Comparison of ENCODE assay signal across 8 cellular contexts in the genomic region with DNA sequence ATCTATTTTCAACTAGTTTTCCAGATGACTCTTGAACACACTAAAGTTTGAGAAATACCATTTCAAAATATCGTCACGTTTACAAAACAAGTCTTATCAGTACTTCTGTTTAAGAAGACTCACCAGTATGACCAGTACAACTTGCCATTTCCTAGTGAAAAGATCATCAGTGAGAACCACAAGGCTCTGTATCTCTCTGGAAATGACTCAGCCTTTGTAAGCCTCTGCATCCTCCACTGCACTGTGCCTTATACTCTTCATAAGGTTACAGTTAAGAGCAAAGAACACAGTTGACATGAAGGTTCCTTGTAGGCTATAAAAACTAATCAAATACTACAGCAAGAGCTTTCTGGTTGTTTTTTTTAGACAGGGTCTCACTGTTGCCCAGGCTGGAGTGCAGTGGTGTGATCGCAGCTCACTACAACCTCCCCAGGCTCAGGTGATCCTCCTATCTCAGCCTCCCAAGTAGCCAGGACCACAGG. TPM values are rescaled to one million over a fixed set of nuclear protein-coding genes. Genes with fewer than 3 reads are reported as not detected.
DNase-seq lines count a peak whose midpoint lies in the region; ATAC-seq lines count a peak whose summit lies in the region.
"Had no signal": no experiment of that assay in that cellular context is flagged by ENCODE, and none has a peak within 500 bp of the region (broad histone marks: within the 10 kb centered on the region; RNA-seq: fewer than 3 reads in every experiment).

No MANE protein-coding gene starts in this region.

- no peaks in the 10 kb centered on the region for H3K27me3 ChIP-seq in SJCRH30

- no peaks in the 10 kb centered on the region for H3K4me1 ChIP-seq in SJCRH30

- no peak overlapping the region for H3K4me3 ChIP-seq in SJCRH30

- peaks cover 65% of the 10 kb centered on the region for H3K36me3 ChIP-seq in SJCRH30

- DNase-seq in OCI-M2 (lab: John Stamatoyannopoulos, UW; ENCODE audit: unreplicated experiment), result peak; percentile 81
- DNase-seq in glomerular visceral epithelial cell (ENCODE audit: extremely low spot score), result peak; percentile 63
- DNase-seq in NCI-H524 treated with DMSO at 0.1 percent for 48 hours (lab: John Stamatoyannopoulos, UW), result no peak
- DNase-seq in NCI-H524 (lab: John Stamatoyannopoulos, UW), result no peak
- no peak for DNase-seq in SJCRH30

- no peaks in the 10 kb centered on the region for H3K9me3 ChIP-seq in SJCRH30 (replicated peaks)

- ATAC-seq in GM18867 (IDR thresholded peaks at IDR 0.05; ENCODE audit: unreplicated experiment), result peak; percentile 97
- ATAC-seq in HG02588 (IDR thresholded peaks at IDR 0.05; ENCODE audit: unreplicated experiment), result peak; percentile 95

- H3K27ac ChIP-seq in SJCRH30, result no peak overlapping the region

RNA-seq across cellular contexts. Expression of gene VTI1B, which starts 5.7 kb away (rescaled TPM):
- total RNA-seq in SJCRH30 (2014; rRNA removed; shearing (Covaris generic)), result 34.7 and 35.3 TPM in 2 replicates

RNA-seq across cellular contexts. Expression of gene RDH11, which starts 15.4 kb away (rescaled TPM):
- 71.9 and 77.0 TPM in 2 replicates for total RNA-seq in SJCRH30 (2014; rRNA removed; shearing (Covaris generic))

RNA-seq across cellular contexts. Expression of gene RDH12, which starts 21.5 kb away (rescaled TPM):
- not detected in 2 replicates for total RNA-seq in SJCRH30 (2014; rRNA removed; shearing (Covaris generic))
- total RNA-seq: T-helper 2 cell treated with Interferon-gamma antibody and Interleukin-4, amounts not matched to agents 100 ng/mL and 5 ng/mL, for 36 hours had no signal

Comparison
In these comparisons a context has a peak if more than half of its experiments do, and no peak if none do; other contexts are left out.
1. DNase-seq: peak in OCI-M2 (single experiment) and glomerular visceral epithelial cell (single experiment); none in NCI-H524 treated with DMSO at 0.1 percent for 48 hours (single experiment), NCI-H524 (0 of 2) and SJCRH30 (0 of 2).